ENCODE assay signal across 19 cellular contexts in genomic region chr7:11786186-11786585, GRCh38. TPM values are rescaled to one million over a fixed set of nuclear protein-coding genes. Genes with fewer than 3 reads are reported as not detected.
DNase-seq lines count a peak whose midpoint lies in the region; ATAC-seq and TF ChIP-seq lines count a peak whose summit lies in the region.
"Had no signal": no experiment of that assay in that cellular context is flagged by ENCODE, and none has a peak within 500 bp of the region (broad histone marks: within the 10 kb centered on the region; RNA-seq: fewer than 3 reads in every experiment).

No MANE protein-coding gene starts in this region.

- H3K4me1 ChIP-seq in Panc1 (ENCODE audit: control insufficient read depth, insufficient read depth, low read length) (peaks cover 46% of the 10 kb centered on the region), neural progenitor cell (no peaks in the 10 kb centered on the region), uterus (no peaks in the 10 kb centered on the region)
- H3K4me1 ChIP-seq: body of pancreas, esophagus muscularis mucosa had no signal

- H3K4me1 Mint-ChIP-seq in neural progenitor cell, result no peaks in the 10 kb centered on the region
- H3K4me1 Mint-ChIP-seq: activated T-helper 17 cell treated with anti-CD3 and anti-CD28 coated beads, Interleukin-2, amount 50 U/mL, for 72 hours; stimulated activated naive B cell treated with anti-CD40 and anti-IgM and Interleukin-4, amounts not matched to agents 10 μg/mL and 1 μg/mL and 100 μg/mL, for 72 hours; T-cell had no signal

- TF ChIP-seq POLR2A in uterus (IDR thresholded peaks at IDR 0.05), result no peak

- no peak overlapping the region for H3K4me2 ChIP-seq in neural progenitor cell

- H3K4me3 Mint-ChIP-seq in neural progenitor cell, result no peak overlapping the region
- H3K4me3 Mint-ChIP-seq: activated T-helper 17 cell treated with anti-CD3 and anti-CD28 coated beads, Interleukin-2, amount 50 U/mL, for 72 hours; stimulated activated naive B cell treated with anti-CD40 and anti-IgM and Interleukin-4, amounts not matched to agents 10 μg/mL and 1 μg/mL and 100 μg/mL, for 72 hours; T-cell had no signal

- BruUV-seq in Panc1 (replicated peaks; lab: Mats Ljungman, UMichigan), result no TSS peak

- no peaks in the 10 kb centered on the region for H3K9me3 Mint-ChIP-seq in neural progenitor cell
- H3K9me3 Mint-ChIP-seq: activated T-helper 17 cell treated with anti-CD3 and anti-CD28 coated beads, Interleukin-2, amount 50 U/mL, for 72 hours; stimulated activated naive B cell treated with anti-CD40 and anti-IgM and Interleukin-4, amounts not matched to agents 10 μg/mL and 1 μg/mL and 100 μg/mL, for 72 hours; T-cell had no signal

- H3K36me3 ChIP-seq in Panc1 (ENCODE audit: control insufficient read depth, insufficient read depth, low read length), result no peaks in the 10 kb centered on the region
- H3K36me3 ChIP-seq in neural progenitor cell, result no peaks in the 10 kb centered on the region
- no peaks in the 10 kb centered on the region for H3K36me3 ChIP-seq in uterus
- H3K36me3 ChIP-seq: BE2C, esophagus muscularis mucosa had no signal

- no peaks in the 10 kb centered on the region for H3K27me3 Mint-ChIP-seq in neural progenitor cell (ENCODE audit: insufficient read depth, low read depth)
- H3K27me3 Mint-ChIP-seq: activated T-helper 17 cell treated with anti-CD3 and anti-CD28 coated beads, Interleukin-2, amount 50 U/mL, for 72 hours; stimulated activated naive B cell treated with anti-CD40 and anti-IgM and Interleukin-4, amounts not matched to agents 10 μg/mL and 1 μg/mL and 100 μg/mL, for 72 hours; T-cell had no signal

- ATAC-seq in Panc1 (peak; percentile 97), GM18517 (IDR thresholded peaks at IDR 0.05; ENCODE audit: unreplicated experiment) (no peak), HG03457 (IDR thresholded peaks at IDR 0.05; ENCODE audit: unreplicated experiment) (no peak), HG03095 (IDR thresholded peaks at IDR 0.05; ENCODE audit: unreplicated experiment) (no peak)
- ATAC-seq: activated T-helper 17 cell treated with anti-CD3 and anti-CD28 coated beads, Interleukin-2, amount 50 U/mL, for 72 hours; body of pancreas; stimulated activated naive B cell treated with anti-CD40 and anti-IgM and Interleukin-4, amounts not matched to agents 10 μg/mL and 1 μg/mL and 100 μg/mL, for 72 hours; T-cell had no signal

- no peaks in the 10 kb centered on the region for H3F3A ChIP-seq in neural progenitor cell (ENCODE audit: low read depth)

- CTCF ChIA-PET in Panc1 (lab: Charles Lee), result no interaction called here

- H3K27ac ChIP-seq in Panc1 (ENCODE audit: low read length) (peak overlapping the region; percentile 91), neural progenitor cell (no peak overlapping the region), uterus (no peak overlapping the region)
- H3K27ac ChIP-seq: body of pancreas, esophagus muscularis mucosa had no signal

- peak overlapping the region; percentile 78 for H2AFZ ChIP-seq in neural progenitor cell (replicated peaks)

- in situ Hi-C loops in Panc1 (cut with HindIII; ENCODE audit: low pct_unique_long_range_greater_than_20kb, low sequenced_read_pairs), result no loop called here

- H3K9ac ChIP-seq in neural progenitor cell, result no peak overlapping the region

- H3K79me2 ChIP-seq in neural progenitor cell (ENCODE audit: low read depth), result no peaks in the 10 kb centered on the region

- POLR2A ChIA-PET in Panc1 (lab: Charles Lee), result no interaction called here

- H3K4me3 ChIP-seq in Panc1 (ENCODE audit: low read depth in 2 of 2, low read length in 2 of 2) (peak overlapping the region in 1 of 2 experiments; percentile 21; a peak in 1 of 4 replicates), epithelial cell of esophagus (ENCODE audit: low read length) (no peak overlapping the region), neural progenitor cell (no peak overlapping the region), uterus (no peak overlapping the region)
- H3K4me3 ChIP-seq: body of pancreas, esophagus muscularis mucosa had no signal

- H3K27ac Mint-ChIP-seq in neural progenitor cell, result no peak overlapping the region
- H3K27ac Mint-ChIP-seq: activated T-helper 17 cell treated with anti-CD3 and anti-CD28 coated beads, Interleukin-2, amount 50 U/mL, for 72 hours; stimulated activated naive B cell treated with anti-CD40 and anti-IgM and Interleukin-4, amounts not matched to agents 10 μg/mL and 1 μg/mL and 100 μg/mL, for 72 hours; T-cell had no signal

- DNase-seq in H4 (ENCODE audit: low spot score), result peak; percentile 68
- peak; percentile 61 for DNase-seq in Panc1 (ENCODE audit: low read depth, low spot score)
- peak; percentile 88 for DNase-seq in epithelial cell of esophagus (ENCODE audit: low read depth)
- DNase-seq in neural progenitor cell (ENCODE audit: low spot score), result peak; percentile 3
- DNase-seq in uterus, result no peak
- DNase-seq: activated CD4-positive, alpha-beta T cell treated with anti-CD3 and anti-CD28 coated beads, Interleukin-2, amount 50 U/mL, for 1 hour; BE2C; NK-92 treated with Interleukin-12 subunit alpha and Interleukin-12 subunit beta, amount 100 ng/mL, for 24 hours; stimulated activated CD4-positive, alpha-beta T cell treated with anti-CD3 and anti-CD28 coated beads, Interleukin-4, amount 100 ng/mL, for 24 hours; stimulated activated naive B cell treated with anti-CD40 and anti-IgM and Interleukin-4, amounts not matched to agents 10 μg/mL and 1 μg/mL and 100 μg/mL, for 72 hours; T-cell had no signal

- peaks cover 5% of the 10 kb centered on the region; the same call in 1 of the 2 replicates for H3K9me3 ChIP-seq in Panc1 (ENCODE audit: control insufficient read depth, insufficient read depth, low read depth, low read length)
- H3K9me3 ChIP-seq in neural progenitor cell (ENCODE audit: low read depth), result no peaks in the 10 kb centered on the region
- no peaks in the 10 kb centered on the region for H3K9me3 ChIP-seq in uterus
- H3K9me3 ChIP-seq: BE2C, body of pancreas, esophagus muscularis mucosa had no signal

- TF ChIP-seq CTCF in Panc1 (IDR thresholded peaks at IDR 0.05) (peak; percentile 8; the same call in 1 of the 2 replicates), epithelial cell of esophagus (IDR thresholded peaks at IDR 0.05; ENCODE audit: insufficient read depth, low read depth, low read length, missing control alignments) (peak; percentile 19), neural progenitor cell (IDR thresholded peaks at IDR 0.05) (no peak), uterus (IDR thresholded peaks at IDR 0.05) (no peak)

- H3K27me3 ChIP-seq in Panc1 (ENCODE audit: control insufficient read depth, insufficient read depth, low read length) (no peaks in the 10 kb centered on the region), neural progenitor cell (no peaks in the 10 kb centered on the region), uterus (no peaks in the 10 kb centered on the region)
- H3K27me3 ChIP-seq: BE2C, body of pancreas, esophagus muscularis mucosa had no signal

- intact Hi-C loops in Panc1 (cut with micrococcal nuclease; ENCODE audit: unreplicated experiment) (no loop called here), uterus (cut with DNase I; ENCODE audit: low total_unique reads) (no loop called here)

- no peaks in the 10 kb centered on the region for H3K36me3 Mint-ChIP-seq in neural progenitor cell
- H3K36me3 Mint-ChIP-seq: stimulated activated naive B cell treated with anti-CD40 and anti-IgM and Interleukin-4, amounts not matched to agents 10 μg/mL and 1 μg/mL and 100 μg/mL, for 72 hours; T-cell had no signal

- no peaks in the 10 kb centered on the region for H4K20me1 ChIP-seq in neural progenitor cell (ENCODE audit: low read depth)

RNA-seq across cellular contexts. Expression of gene THSD7A, which starts 45.8 kb away (rescaled TPM):
- 0.27 and 0.41 TPM in 2 replicates for total RNA-seq in H4 (2014; rRNA removed; shearing (Covaris generic))
- 38.6 TPM for total RNA-seq in Panc1 (2021; ENCODE audit: unreplicated experiment)
- 22.8 TPM for polyA plus RNA-seq in Panc1 (2012; ENCODE audit: insufficient read length)
- 0.22 and 0.28 TPM in 2 replicates for total RNA-seq in neural progenitor cell (ENCODE audit: low replicate concordance)
- 10 to 100 TPM; 16.2 to 36.4 (median 21.5) TPM for total RNA-seq in uterus
- total RNA-seq: G401, myocyte had no signal

Comparison
In these comparisons a context has a peak if more than half of its experiments do, and no peak if none do; other contexts are left out.
1. DNase-seq: peak in H4 (single experiment), Panc1 (single experiment), epithelial cell of esophagus (single experiment) and neural progenitor cell (single experiment); none in uterus (0 of 2).
2. CTCF ChIP-seq: peak in Panc1 (single experiment) and epithelial cell of esophagus (single experiment); none in neural progenitor cell (single experiment) and uterus (0 of 4).
3. RNA of gene THSD7A, which starts 45.8 kb away (total RNA-seq): 38.6 TPM in Panc1 (single experiment) and 16.2 to 36.4 TPM in uterus; 0.27 to 0.41 TPM in H4 and 0.22 to 0.28 TPM in neural progenitor cell; every median in the first group is over 10 times any median in the second.